Comparison of ENCODE assay signal across 13 cellular contexts in the genomic region with DNA sequence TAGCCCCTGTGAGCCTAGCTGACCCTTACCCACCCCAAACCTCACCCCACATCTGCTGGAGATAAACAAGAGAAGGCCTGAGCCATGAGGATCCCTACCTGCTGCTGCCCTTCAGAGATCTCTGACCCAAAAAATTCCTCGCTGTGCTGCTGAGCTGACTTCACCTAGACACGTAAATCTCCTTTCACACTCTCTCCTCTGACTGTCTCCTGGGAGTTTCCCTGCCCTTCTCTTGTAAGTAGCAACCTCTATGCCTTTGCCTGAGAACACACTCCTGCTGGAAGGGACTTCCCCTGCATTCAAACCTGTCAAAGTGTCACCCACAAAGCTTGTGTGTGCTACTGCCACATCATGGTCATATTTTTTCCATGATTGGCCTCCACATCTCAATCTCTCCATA.
DNase-seq lines count a peak whose midpoint lies in the region; ATAC-seq and TF ChIP-seq lines count a peak whose summit lies in the region.
"Had no signal": no experiment of that assay in that cellular context is flagged by ENCODE, and none has a peak within 500 bp of the region (broad histone marks: within the 10 kb centered on the region; RNA-seq: fewer than 3 reads in every experiment).

No MANE protein-coding gene starts in this region.

- no peak for TF ChIP-seq POLR2A in esophagus muscularis mucosa (IDR thresholded peaks at IDR 0.05; ENCODE audit: low read depth)

- WGBS in esophagus muscularis mucosa, result 74% methylated on average over 2 of the region's 2 CpGs

- TF ChIP-seq EP300 in esophagus muscularis mucosa (IDR thresholded peaks at IDR 0.05), result no peak

- no peaks in the 10 kb centered on the region for H3K27me3 ChIP-seq in esophagus muscularis mucosa
- H3K27me3 ChIP-seq: transverse colon had no signal

- no peak overlapping the region for H3K4me3 ChIP-seq in esophagus muscularis mucosa
- H3K4me3 ChIP-seq: transverse colon had no signal

- no peaks in the 10 kb centered on the region for H3K4me1 ChIP-seq in esophagus muscularis mucosa
- H3K4me1 ChIP-seq: transverse colon had no signal

- no peaks in the 10 kb centered on the region for H3K36me3 ChIP-seq in esophagus muscularis mucosa
- H3K36me3 ChIP-seq: transverse colon had no signal

- TF ChIP-seq CTCF in esophagus muscularis mucosa (IDR thresholded peaks at IDR 0.05), result no peak

- ATAC-seq in GM18508 (IDR thresholded peaks at IDR 0.05; ENCODE audit: insufficient read depth, unreplicated experiment), result peak; percentile 89
- peak; percentile 90 for ATAC-seq in GM19452 (IDR thresholded peaks at IDR 0.05; ENCODE audit: unreplicated experiment)
- ATAC-seq in HG02852 (IDR thresholded peaks at IDR 0.05; ENCODE audit: unreplicated experiment), result peak; percentile 80
- ATAC-seq in left ventricle myocardium superior, result no peak

- no peak overlapping the region for H3K27ac ChIP-seq in esophagus muscularis mucosa (replicated peaks in 1 of 4)
- H3K27ac ChIP-seq: transverse colon had no signal

- intact Hi-C loops in left ventricle myocardium superior (cut with micrococcal nuclease) (loop anchor here (10.0 kb wide), 1 partner anchor 426 kb away; no protein-coding TSS in a partner anchor), esophagus muscularis mucosa (cut with DNase I) (loop anchor here (10.0 kb wide), 1 partner anchor 426 kb away; no protein-coding TSS in a partner anchor)

- no peaks in the 10 kb centered on the region for H3K9me3 ChIP-seq in esophagus muscularis mucosa
- H3K9me3 ChIP-seq: transverse colon had no signal

- DNase-seq in M059J (ENCODE audit: low read depth) (peak; percentile 1), left ventricle myocardium superior (no peak), esophagus muscularis mucosa (ENCODE audit: extremely low spot score) (no peak), NCI-H2107 (lab: John Stamatoyannopoulos, UW) (no peak), NCI-H2171 treated with DMSO at 0.1 percent for 48 hours (lab: John Stamatoyannopoulos, UW) (no peak)
- DNase-seq: activated T-cell treated with anti-CD3 and anti-CD28 coated beads, Interleukin-2, amount 50 U/mL, for 24 hours; CD4-positive, CD25-positive, alpha-beta regulatory T cell; Karpas-422; RPMI8226; transverse colon had no signal
